In the genomic region with DNA sequence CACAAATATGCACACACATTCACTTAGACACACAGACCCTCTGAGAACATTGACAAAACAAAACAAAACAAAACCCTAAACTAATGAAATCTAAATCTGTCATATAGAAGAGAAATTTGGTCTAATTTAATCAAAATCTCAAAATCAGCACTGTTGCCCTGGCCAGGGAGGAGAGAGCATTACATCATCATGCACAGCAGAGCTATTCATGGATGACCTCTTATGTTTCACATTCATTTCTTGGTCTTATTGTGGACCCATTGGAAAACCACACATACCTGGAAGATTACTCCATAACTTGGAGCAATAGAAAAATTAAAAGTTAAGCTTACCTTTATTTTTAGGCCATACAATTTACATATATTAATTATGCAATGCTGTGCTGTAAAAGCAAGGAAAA, we compare ENCODE assay signal across 24 cellular contexts.
A peak's percentile ranks its signal among the peaks of the same experiment; 100 is the strongest.
DNase-seq lines count a peak whose midpoint lies in the region; FAIRE-seq and TF ChIP-seq lines count a peak whose summit lies in the region.
"Had no signal": no experiment of that assay in that cellular context is flagged by ENCODE, and none has a peak within 500 bp of the region (broad histone marks: within the 10 kb centered on the region; RNA-seq: fewer than 3 reads in every experiment).

No MANE protein-coding gene starts in this region.

- no peaks in the 10 kb centered on the region for H3K36me3 ChIP-seq in Karpas-422 (ENCODE audit: insufficient read depth, low read length)
- H3K36me3 ChIP-seq: tibial artery had no signal

- H3K9me3 ChIP-seq in Karpas-422 (ENCODE audit: low read length), result no peaks in the 10 kb centered on the region
- H3K9me3 ChIP-seq: tibial artery had no signal

- no peaks in the 10 kb centered on the region for H3K79me2 ChIP-seq in Karpas-422 (ENCODE audit: low read length)

- H3K27me3 ChIP-seq in Karpas-422 (ENCODE audit: low read length), result no peaks in the 10 kb centered on the region
- H3K27me3 ChIP-seq: tibial artery had no signal

- H3K4me3 ChIP-seq in fibroblast of mammary gland (ENCODE audit: control insufficient read depth, low read depth, low read length) (no peak overlapping the region), Karpas-422 (ENCODE audit: low read length) (no peak overlapping the region)
- H3K4me3 ChIP-seq: GM12878, tibial artery had no signal

- DNase-seq in EL, result peak; percentile 53
- DNase-seq in RCC 7860 (ENCODE audit: low spot score), result peak; percentile 27
- peak; percentile 43 for DNase-seq in fibroblast of mammary gland (ENCODE audit: low read depth)
- peak; percentile 49 for DNase-seq in non-pigmented ciliary epithelial cell (ENCODE audit: low read depth)
- DNase-seq in KG1 (lab: John Stamatoyannopoulos, UW), result no peak
- no peak for DNase-seq in NCI-H2081 (lab: John Stamatoyannopoulos, UW)
- no peak for DNase-seq in dedifferentiated amniotic fluid mesenchymal stem cell (ENCODE audit: extremely low spot score)
- no peak for DNase-seq in Karpas-422
- DNase-seq: activated CD4-positive, alpha-beta memory T cell treated with anti-CD3 and anti-CD28 coated beads, Interleukin-2, amount 10 ng/mL, durations not matched to agents 7 days and 5 days; activated naive CD4-positive, alpha-beta T cell; CD4-positive, alpha-beta memory T cell; DMS153; erythroblast; head of caudate nucleus; left ventricle myocardium superior; NCI-H1048; NCI-H1930; OCI-M1; Right ventricle myocardium superior; stimulated activated CD4-positive, alpha-beta T cell treated with anti-CD3 and anti-CD28 coated beads, Interleukin-4, amount 100 ng/mL, for 24 hours; SW 1271; tibial artery had no signal

- H3K4me1 ChIP-seq in Karpas-422 (ENCODE audit: low read length), result no peaks in the 10 kb centered on the region
- H3K4me1 ChIP-seq: tibial artery had no signal

- no peak overlapping the region for H3K9ac ChIP-seq in Karpas-422 (ENCODE audit: low read length)
- H3K9ac ChIP-seq: KMS-11 had no signal

- no peaks in the 10 kb centered on the region for H4K20me1 ChIP-seq in Karpas-422 (ENCODE audit: insufficient read depth, low read depth, low read length)

- peak; percentile 71 for FAIRE-seq in RCC 7860 (lab: Jason Lieb, UNC)

- no peak overlapping the region for H2AFZ ChIP-seq in Karpas-422 (ENCODE audit: low read length)

- no peaks in the 10 kb centered on the region for H3K9me2 ChIP-seq in Karpas-422 (replicated peaks; ENCODE audit: insufficient read depth, low read length)

- no peak overlapping the region for H3K4me2 ChIP-seq in Karpas-422 (ENCODE audit: low read depth, low read length, poor library complexity, severe bottlenecking)
- H3K4me2 ChIP-seq: KMS-11 had no signal

- TF ChIP-seq CTCF in fibroblast of mammary gland (conservative IDR thresholded peaks at IDR 0.05; ENCODE audit: control insufficient read depth, insufficient read depth, low read depth, low read length), result no peak

- H3K27ac ChIP-seq in Karpas-422 (ENCODE audit: low read length), result no peak overlapping the region
- H3K27ac ChIP-seq: KMS-11, tibial artery had no signal

Comparison
In these comparisons a context has a peak if more than half of its experiments do, and no peak if none do; other contexts are left out.
1. DNase-seq: peak in EL (single experiment), RCC 7860 (single experiment), fibroblast of mammary gland (single experiment) and non-pigmented ciliary epithelial cell (single experiment); none in KG1 (single experiment), NCI-H2081 (0 of 2), dedifferentiated amniotic fluid mesenchymal stem cell (single experiment) and Karpas-422 (single experiment).